In the genomic region with DNA sequence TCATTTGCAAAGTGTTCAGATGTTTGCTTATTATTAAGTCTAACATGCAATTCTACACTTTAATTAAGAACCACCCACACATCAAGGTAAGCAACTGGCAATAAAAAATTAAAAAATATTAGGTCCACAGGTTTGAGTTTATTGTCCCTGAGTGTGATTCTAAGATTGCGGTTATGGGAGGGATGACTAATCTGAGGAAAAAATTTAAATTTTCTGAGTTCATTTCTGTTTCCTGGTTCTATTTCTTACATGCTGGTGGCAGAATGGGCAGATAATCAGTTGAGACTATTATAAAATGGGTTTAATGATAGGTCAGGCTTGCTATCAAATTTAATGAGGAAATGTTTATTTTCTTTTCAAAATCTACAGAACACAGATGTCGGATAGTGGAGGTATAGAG, we compare ENCODE assay signal across 25 cellular contexts.
"Had no signal": no experiment of that assay in that cellular context is flagged by ENCODE, and none has a peak within 500 bp of the region (broad histone marks: within the 10 kb centered on the region; RNA-seq: fewer than 3 reads in every experiment).

No MANE protein-coding gene starts in this region.

- DNase-seq: activated CD4-positive, alpha-beta memory T cell treated with anti-CD3 and anti-CD28 coated beads for 36 hours; activated CD4-positive, alpha-beta T cell treated with anti-CD3 and anti-CD28 coated beads for 36 hours; activated CD4-positive, alpha-beta T cell treated with anti-CD3 and anti-CD28 coated beads, Interleukin-2, amount 10 ng/mL, durations not matched to agents 24 days and 14 days; activated CD4-positive, CD25-positive, alpha-beta regulatory T cell; activated CD4-positive, CD25-positive, alpha-beta regulatory T cell treated with anti-CD3 and anti-CD28 coated beads, Interleukin-2, amount 50 U/mL, for 72 hours; activated CD8-positive, alpha-beta memory T cell treated with anti-CD3 and anti-CD28 coated beads, Interleukin-2, amount 10 ng/mL, durations not matched to agents 7 days and 5 days; activated CD8-positive, alpha-beta memory T cell treated with anti-CD3 and anti-CD28 coated beads, Interleukin-2, amount 50 U/mL, for 4 hours; activated CD8-positive, alpha-beta T cell treated with anti-CD3 and anti-CD28 coated beads, Interleukin-2, amount 10 ng/mL, durations not matched to agents 7 days and 5 days; activated effector memory CD4-positive, alpha-beta T cell treated with anti-CD3 and anti-CD28 coated beads, Interleukin-2, amount 50 U/mL, for 16 hours; activated naive CD4-positive, alpha-beta T cell treated with anti-CD3 and anti-CD28 coated beads, Interleukin-2, amount 10 ng/mL, durations not matched to agents 7 days and 5 days; activated naive CD8-positive, alpha-beta T cell treated with anti-CD3 and anti-CD28 coated beads, Interleukin-2, amount 10 ng/mL, durations not matched to agents 7 days and 5 days; activated T-cell treated with anti-CD3 and anti-CD28 coated beads, Interleukin-2, amount 50 U/mL, for 1 hour; activated T-cell treated with anti-CD3 and anti-CD28 coated beads, Interleukin-2, amount 50 U/mL, for 48 hours; caudate nucleus; cortex of kidney; dermis blood vessel endothelial cell; effector CD4-positive, alpha-beta T cell; effector memory CD8-positive, alpha-beta T cell; foreskin melanocyte; heart right ventricle; hippocampal formation had no signal

- H3K4me1 ChIP-seq: esophagus muscularis mucosa, gastroesophageal sphincter, heart right ventricle had no signal

- H3K27me3 ChIP-seq: esophagus muscularis mucosa, gastroesophageal sphincter, heart right ventricle had no signal

- H3K36me3 ChIP-seq: esophagus muscularis mucosa, gastroesophageal sphincter, heart right ventricle had no signal

- H3K4me3 ChIP-seq: esophagus muscularis mucosa, gastroesophageal sphincter, heart right ventricle had no signal

- H3K27ac ChIP-seq: esophagus muscularis mucosa, gastroesophageal sphincter, heart right ventricle had no signal

- H3K9me3 ChIP-seq: esophagus muscularis mucosa, gastroesophageal sphincter, heart right ventricle had no signal

- FAIRE-seq: colon had no signal

- ATAC-seq: activated CD4-positive, alpha-beta T cell treated with anti-CD3 and anti-CD28 coated beads for 36 hours; activated CD8-positive, alpha-beta memory T cell treated with anti-CD3 and anti-CD28 coated beads, Interleukin-2, amount 10 ng/mL, durations not matched to agents 7 days and 5 days; activated CD8-positive, alpha-beta T cell treated with anti-CD3 and anti-CD28 coated beads, Interleukin-2, amount 10 ng/mL, durations not matched to agents 7 days and 5 days; activated naive CD4-positive, alpha-beta T cell treated with anti-CD3 and anti-CD28 coated beads, Interleukin-2, amount 50 U/mL, for 72 hours; effector memory CD8-positive, alpha-beta T cell; gastroesophageal sphincter; heart right ventricle had no signal
